Comparison of ENCODE assay signal across 1 cellular context in the genomic region with DNA sequence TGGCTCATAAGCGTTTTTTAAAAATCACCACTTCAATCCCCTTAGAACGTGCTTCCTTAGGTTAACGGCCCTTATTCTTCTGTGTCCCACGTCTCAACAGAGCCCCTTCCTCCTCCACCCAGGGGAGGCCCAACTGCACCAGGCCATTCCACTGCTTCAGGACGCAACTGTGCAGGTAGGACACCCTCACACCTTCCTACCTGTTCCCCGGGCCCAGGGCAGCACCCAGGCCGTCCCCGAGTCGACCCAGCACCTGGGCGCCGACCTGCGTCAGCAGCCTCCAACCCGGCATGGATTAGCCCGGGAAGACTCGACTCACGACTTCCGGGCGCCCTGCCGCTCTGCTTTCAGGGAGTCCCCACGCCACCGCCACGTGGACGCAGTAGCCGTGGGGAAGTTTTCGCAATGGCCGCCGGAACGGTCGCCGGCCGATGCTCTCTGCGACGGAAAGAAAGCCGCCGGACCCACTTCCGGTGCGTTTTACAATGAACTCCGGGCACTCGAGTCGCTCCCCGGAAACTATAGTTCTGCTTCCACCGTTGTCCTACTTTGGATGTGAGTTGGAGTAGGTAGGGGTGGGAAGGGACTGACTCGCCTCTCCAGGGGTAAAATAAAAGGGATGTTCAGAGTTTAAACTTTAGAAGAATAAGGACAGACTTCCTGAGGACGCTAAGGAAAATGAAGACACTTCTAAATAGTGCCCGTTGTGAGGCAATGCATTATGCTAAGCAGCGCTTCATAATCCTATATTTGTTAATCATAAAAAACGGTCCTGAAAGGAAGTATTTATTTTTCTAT.
TF ChIP-seq lines count a peak whose summit lies in the region.

MRPL3 (minus strand) TSS at position 442 of the 798 bp plus-strand sequence; CDS start at position 292, 150 bp downstream.

TF ChIP-seq in K562, 482 proteins besides CTCF, POLR2A, EP300 and RAD21 (continued from another document):
- TF ChIP-seq, protein P1, sequence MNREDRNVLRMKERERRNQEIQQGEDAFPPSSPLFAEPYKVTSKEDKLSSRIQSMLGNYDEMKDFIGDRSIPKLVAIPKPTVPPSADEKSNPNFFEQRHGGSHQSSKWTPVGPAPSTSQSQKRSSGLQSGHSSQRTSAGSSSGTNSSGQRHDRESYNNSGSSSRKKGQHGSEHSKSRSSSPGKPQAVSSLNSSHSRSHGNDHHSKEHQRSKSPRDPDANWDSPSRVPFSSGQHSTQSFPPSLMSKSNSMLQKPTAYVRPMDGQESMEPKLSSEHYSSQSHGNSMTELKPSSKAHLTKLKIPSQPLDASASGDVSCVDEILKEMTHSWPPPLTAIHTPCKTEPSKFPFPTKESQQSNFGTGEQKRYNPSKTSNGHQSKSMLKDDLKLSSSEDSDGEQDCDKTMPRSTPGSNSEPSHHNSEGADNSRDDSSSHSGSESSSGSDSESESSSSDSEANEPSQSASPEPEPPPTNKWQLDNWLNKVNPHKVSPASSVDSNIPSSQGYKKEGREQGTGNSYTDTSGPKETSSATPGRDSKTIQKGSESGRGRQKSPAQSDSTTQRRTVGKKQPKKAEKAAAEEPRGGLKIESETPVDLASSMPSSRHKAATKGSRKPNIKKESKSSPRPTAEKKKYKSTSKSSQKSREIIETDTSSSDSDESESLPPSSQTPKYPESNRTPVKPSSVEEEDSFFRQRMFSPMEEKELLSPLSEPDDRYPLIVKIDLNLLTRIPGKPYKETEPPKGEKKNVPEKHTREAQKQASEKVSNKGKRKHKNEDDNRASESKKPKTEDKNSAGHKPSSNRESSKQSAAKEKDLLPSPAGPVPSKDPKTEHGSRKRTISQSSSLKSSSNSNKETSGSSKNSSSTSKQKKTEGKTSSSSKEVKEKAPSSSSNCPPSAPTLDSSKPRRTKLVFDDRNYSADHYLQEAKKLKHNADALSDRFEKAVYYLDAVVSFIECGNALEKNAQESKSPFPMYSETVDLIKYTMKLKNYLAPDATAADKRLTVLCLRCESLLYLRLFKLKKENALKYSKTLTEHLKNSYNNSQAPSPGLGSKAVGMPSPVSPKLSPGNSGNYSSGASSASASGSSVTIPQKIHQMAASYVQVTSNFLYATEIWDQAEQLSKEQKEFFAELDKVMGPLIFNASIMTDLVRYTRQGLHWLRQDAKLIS (CRISPR knock-in tag; IDR thresholded peaks at IDR 0.05) = peak; percentile 59; the same call in 1 of the 2 replicates
- TF ChIP-seq HMGN3 (IDR thresholded peaks at IDR 0.05; ENCODE audit: borderline replicate concordance, extremely low read depth, insufficient read length, low read depth, low read length) = peak; percentile 30
- TF ChIP-seq, protein P2, sequence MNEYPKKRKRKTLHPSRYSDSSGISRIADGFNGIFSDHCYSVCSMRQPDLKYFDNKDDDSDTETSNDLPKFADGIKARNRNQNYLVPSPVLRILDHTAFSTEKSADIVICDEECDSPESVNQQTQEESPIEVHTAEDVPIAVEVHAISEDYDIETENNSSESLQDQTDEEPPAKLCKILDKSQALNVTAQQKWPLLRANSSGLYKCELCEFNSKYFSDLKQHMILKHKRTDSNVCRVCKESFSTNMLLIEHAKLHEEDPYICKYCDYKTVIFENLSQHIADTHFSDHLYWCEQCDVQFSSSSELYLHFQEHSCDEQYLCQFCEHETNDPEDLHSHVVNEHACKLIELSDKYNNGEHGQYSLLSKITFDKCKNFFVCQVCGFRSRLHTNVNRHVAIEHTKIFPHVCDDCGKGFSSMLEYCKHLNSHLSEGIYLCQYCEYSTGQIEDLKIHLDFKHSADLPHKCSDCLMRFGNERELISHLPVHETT (CRISPR knock-in tag; conservative IDR thresholded peaks at IDR 0.05 in 1 of 2, IDR thresholded peaks at IDR 0.05 in 1 of 2) = peak in 1 of 2 experiments; percentile 78; a peak in 2 of 4 replicates
- peak; percentile 76 to 97 (median 95) for TF ChIP-seq YY1 (IDR thresholded peaks at IDR 0.05; ENCODE audit: borderline replicate concordance in 1 of 3, control insufficient read depth in 1 of 3, extremely low read depth in 1 of 3, insufficient read depth in 3 of 3, insufficient read length in 1 of 3, insufficient replicate concordance in 2 of 3, low read depth in 1 of 3, low read length in 2 of 3)
- TF ChIP-seq STAT5A (IDR thresholded peaks at IDR 0.05; ENCODE audit: borderline replicate concordance, low read length) = peak; percentile 14; the same call in 1 of the 2 replicates
- TF ChIP-seq TEAD1 (CRISPR knock-in tag; IDR thresholded peaks at IDR 0.05) = peak in 1 of 2 experiments; percentile 32; a peak in 1 of 4 replicates
- TF ChIP-seq JUN (IDR thresholded peaks at IDR 0.05; ENCODE audit: borderline replicate concordance, low read depth, low read length) = peak; percentile 20; the same call in 1 of the 2 replicates
- TF ChIP-seq JUN (CRISPR knock-in tag; IDR thresholded peaks at IDR 0.05; ENCODE audit: borderline replicate concordance) = no peak
- peak; percentile 29; the same call in 1 of the 2 replicates for TF ChIP-seq PKNOX1 (IDR thresholded peaks at IDR 0.05)
- peak; percentile 24; the same call in 1 of the 2 replicates for TF ChIP-seq HDAC2 (IDR thresholded peaks at IDR 0.05)
- TF ChIP-seq, protein P3, sequence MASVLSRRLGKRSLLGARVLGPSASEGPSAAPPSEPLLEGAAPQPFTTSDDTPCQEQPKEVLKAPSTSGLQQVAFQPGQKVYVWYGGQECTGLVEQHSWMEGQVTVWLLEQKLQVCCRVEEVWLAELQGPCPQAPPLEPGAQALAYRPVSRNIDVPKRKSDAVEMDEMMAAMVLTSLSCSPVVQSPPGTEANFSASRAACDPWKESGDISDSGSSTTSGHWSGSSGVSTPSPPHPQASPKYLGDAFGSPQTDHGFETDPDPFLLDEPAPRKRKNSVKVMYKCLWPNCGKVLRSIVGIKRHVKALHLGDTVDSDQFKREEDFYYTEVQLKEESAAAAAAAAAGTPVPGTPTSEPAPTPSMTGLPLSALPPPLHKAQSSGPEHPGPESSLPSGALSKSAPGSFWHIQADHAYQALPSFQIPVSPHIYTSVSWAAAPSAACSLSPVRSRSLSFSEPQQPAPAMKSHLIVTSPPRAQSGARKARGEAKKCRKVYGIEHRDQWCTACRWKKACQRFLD (CRISPR knock-in tag; IDR thresholded peaks at IDR 0.05) = peak; percentile 93
- TF ChIP-seq KAT2B (IDR thresholded peaks at IDR 0.05; ENCODE audit: low read depth, low read length) = no peak
- peak; percentile 90 for TF ChIP-seq C11orf30 (IDR thresholded peaks at IDR 0.05; ENCODE audit: low read depth)
- no peak; the same call in 1 of the 2 replicates for TF ChIP-seq ZNF239 (CRISPR knock-in tag; IDR thresholded peaks at IDR 0.05)
- TF ChIP-seq PML (IDR thresholded peaks at IDR 0.05; ENCODE audit: low read length) = peak; percentile 31; the same call in 1 of the 2 replicates
- peak; percentile 97 for TF ChIP-seq NCOA1 (IDR thresholded peaks at IDR 0.05; ENCODE audit: low read depth)
- TF ChIP-seq POLR3G (IDR thresholded peaks at IDR 0.05; ENCODE audit: extremely low read depth, insufficient read length, insufficient replicate concordance) = no peak
- TF ChIP-seq KAT7 (CRISPR knock-in tag; IDR thresholded peaks at IDR 0.05; ENCODE audit: borderline replicate concordance) = peak; percentile 91; the same call in 1 of the 2 replicates
- TF ChIP-seq PHF21A (IDR thresholded peaks at IDR 0.05; ENCODE audit: borderline replicate concordance, low read depth) = peak; percentile 58; the same call in 1 of the 2 replicates
- peak; percentile 68 for TF ChIP-seq L3MBTL2 (IDR thresholded peaks at IDR 0.05)
- peak; percentile 81 for TF ChIP-seq CREM (IDR thresholded peaks at IDR 0.05; ENCODE audit: low read depth)
- TF ChIP-seq SIN3A (IDR thresholded peaks at IDR 0.05; ENCODE audit: borderline replicate concordance in 2 of 2, control insufficient read depth in 1 of 2, low read depth in 2 of 2, low read length in 2 of 2) = peak in 1 of 2 experiments; percentile 87; a peak in 1 of 4 replicates
